ENCODE assay signal across 14 cellular contexts in genomic region chr2:191692502-191693115, GRCh38. TPM values are rescaled to one million over a fixed set of nuclear protein-coding genes. Genes with fewer than 3 reads are reported as not detected.
DNase-seq lines count a peak whose midpoint lies in the region; ATAC-seq and TF ChIP-seq lines count a peak whose summit lies in the region.
"Had no signal": no experiment of that assay in that cellular context is flagged by ENCODE, and none has a peak within 500 bp of the region (broad histone marks: within the 10 kb centered on the region; RNA-seq: fewer than 3 reads in every experiment).

No MANE protein-coding gene starts in this region.

- H3K27ac ChIP-seq in ACC112 (ENCODE audit: low read depth, low read length) (peak overlapping the region; percentile 40), left ventricle myocardium inferior (replicated peaks) (no peak overlapping the region)

- H3K36me3 ChIP-seq in ACC112 (ENCODE audit: insufficient read depth, low read length) (peaks cover 6% of the 10 kb centered on the region; the same call in 1 of the 2 replicates), mucosa of descending colon (ENCODE audit: low read depth) (no peaks in the 10 kb centered on the region), left ventricle myocardium inferior (no peaks in the 10 kb centered on the region)

- intact Hi-C loops in mucosa of descending colon (cut with DNase I, micrococcal nuclease) (loop anchor here (2.0 to 5.0 kb wide), 2 partner anchors 122 to 130 kb away; no protein-coding TSS in a partner anchor), left ventricle myocardium inferior (cut with micrococcal nuclease) (loop anchor here (5.0 kb wide), 1 partner anchor 125 kb away; no protein-coding TSS in a partner anchor)

- H3K9me3 ChIP-seq in mucosa of descending colon = no peaks in the 10 kb centered on the region
- no peaks in the 10 kb centered on the region for H3K9me3 ChIP-seq in left ventricle myocardium inferior (replicated peaks)

- H3K79me2 ChIP-seq in ACC112 (ENCODE audit: control insufficient read depth, insufficient read depth, low read length, unreplicated experiment) = no peaks in the 10 kb centered on the region

- TF ChIP-seq POLR2A in GM18505 (IDR thresholded peaks at IDR 0.05; ENCODE audit: borderline replicate concordance, extremely low read depth, insufficient read depth, insufficient read length) = peak; percentile 23

- H3K4me1 ChIP-seq in ACC112 (ENCODE audit: control insufficient read depth, insufficient read depth, low read length, unreplicated experiment) = peaks cover 65% of the 10 kb centered on the region
- H3K4me1 ChIP-seq in mucosa of descending colon (ENCODE audit: low read depth) = peaks cover 12% of the 10 kb centered on the region
- peaks cover 16% of the 10 kb centered on the region for H3K4me1 ChIP-seq in left ventricle myocardium inferior

- H3K4me3 ChIP-seq in ACC112 (ENCODE audit: low read depth, low read length) (no peak overlapping the region), mucosa of descending colon (no peak overlapping the region), left ventricle myocardium inferior (no peak overlapping the region)

- DNase-seq in amniotic epithelial cell (ENCODE audit: low read depth) (peak; percentile 47), fibroblast of peridontal ligament (ENCODE audit: extremely low read depth) (peak; percentile 32), mucosa of descending colon (no peak), left ventricle myocardium inferior (no peak)
- DNase-seq: ACHN, AML-193, DMS153, EL, H7, NCI-H187, NCI-H82 had no signal

- TF ChIP-seq CTCF in mucosa of descending colon (IDR thresholded peaks at IDR 0.05) = no peak
- TF ChIP-seq CTCF in left ventricle myocardium inferior (IDR thresholded peaks at IDR 0.05; ENCODE audit: borderline replicate concordance) = no peak

- H3K27me3 ChIP-seq in ACC112 (ENCODE audit: insufficient read depth, low read length) (no peaks in the 10 kb centered on the region), left ventricle myocardium inferior (ENCODE audit: low read depth) (peaks cover 26% of the 10 kb centered on the region)

- H2AFZ ChIP-seq in ACC112 (ENCODE audit: low read length, unreplicated experiment) = no peak overlapping the region

- ATAC-seq in GM18505 (IDR thresholded peaks at IDR 0.05; ENCODE audit: unreplicated experiment) = no peak
- no peak for ATAC-seq in mucosa of descending colon
- ATAC-seq in GM18511 (IDR thresholded peaks at IDR 0.05; ENCODE audit: unreplicated experiment) = no peak

RNA-seq across cellular contexts. Expression of gene NABP1, which starts 14.7 kb away (rescaled TPM):
- total RNA-seq in mucosa of descending colon (10 to 100 TPM; 22.1 to 29.8 (median 27.6) TPM), left ventricle myocardium inferior (3.3 TPM)

Comparison
In these comparisons a context has a peak if more than half of its experiments do, and no peak if none do; other contexts are left out.
1. DNase-seq: peak in amniotic epithelial cell (single experiment) and fibroblast of peridontal ligament (single experiment); none in mucosa of descending colon (0 of 3) and left ventricle myocardium inferior (single experiment).